Comparison of ENCODE assay signal across 10 cellular contexts in the genomic region with DNA sequence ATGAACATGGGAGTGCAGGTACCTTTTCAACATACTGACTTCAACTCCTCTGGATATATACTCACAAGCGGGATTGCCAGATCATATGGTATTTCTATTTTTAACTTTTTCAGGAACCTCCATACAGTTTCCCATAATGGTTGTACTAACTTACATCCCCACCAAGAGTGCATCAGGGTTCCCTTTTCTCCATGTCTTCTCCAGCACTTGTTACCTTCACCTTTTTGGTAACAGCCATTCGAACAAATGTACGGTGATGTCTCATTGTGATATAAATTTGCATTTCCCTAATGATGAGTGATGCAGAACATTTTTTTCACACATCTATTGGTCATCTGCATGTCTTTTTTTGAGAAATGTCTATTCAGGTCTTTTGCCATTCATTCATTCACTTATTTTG. TPM values are rescaled to one million over a fixed set of nuclear protein-coding genes. Genes with fewer than 3 reads are reported as not detected.
"Had no signal": no experiment of that assay in that cellular context is flagged by ENCODE, and none has a peak within 500 bp of the region (broad histone marks: within the 10 kb centered on the region; RNA-seq: fewer than 3 reads in every experiment).

No MANE protein-coding gene starts in this region.

- H3K9me3 Mint-ChIP-seq: IgD-negative memory B cell had no signal

- H3K4me2 ChIP-seq: KMS-11 had no signal

- H3K9ac ChIP-seq: KMS-11 had no signal

- H3K4me1 Mint-ChIP-seq: IgD-negative memory B cell had no signal

- FAIRE-seq: HepG2, HTR-8/SVneo had no signal

- ATAC-seq: HepG2 had no signal

- H3K27me3 Mint-ChIP-seq: IgD-negative memory B cell had no signal

- DNase-seq: IMR-90, Karpas-422, KBM-7, KG1 had no signal

- H3K4me3 Mint-ChIP-seq: IgD-negative memory B cell had no signal

- H3K27ac ChIP-seq: HL-60, KMS-11 had no signal

RNA-seq across cellular contexts. Expression of a gene that starts 25.9 kb away (rescaled TPM):
- total RNA-seq: HT1080, IMR-90 had no signal
- polyA plus RNA-seq: IgD-negative memory B cell, IMR-90 had no signal
